Comparison of ENCODE assay signal across 1 cellular context in the genomic region with DNA sequence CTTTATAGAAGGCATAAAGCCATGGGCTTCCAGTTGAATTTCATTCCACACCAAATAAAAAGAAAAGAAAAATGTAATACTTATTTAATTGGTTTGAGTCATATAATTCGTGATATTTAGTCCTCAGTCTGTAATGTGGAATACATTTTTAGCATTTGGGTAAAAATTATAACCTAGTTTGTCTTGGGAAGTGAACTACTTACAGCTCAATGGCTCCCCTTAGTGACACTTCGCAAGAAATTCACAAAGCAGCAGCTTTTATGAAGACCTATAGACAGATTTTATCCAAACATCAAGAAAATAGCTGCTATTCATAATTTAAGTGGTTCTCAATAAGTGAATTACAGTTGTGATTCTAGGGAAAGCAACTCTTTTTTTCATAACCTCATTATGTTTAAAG.
TF ChIP-seq lines count a peak whose summit lies in the region.

No MANE protein-coding gene starts in this region.

TF ChIP-seq in HEK293T, 16 proteins besides CTCF, POLR2A, EP300 and RAD21 (continued from another document):
- TF ChIP-seq PKNOX1 (IDR thresholded peaks at IDR 0.05) (no peak), ZNF384 (IDR thresholded peaks at IDR 0.05) (no peak)
